Comparison of ENCODE assay signal across 26 cellular contexts in the genomic region with DNA sequence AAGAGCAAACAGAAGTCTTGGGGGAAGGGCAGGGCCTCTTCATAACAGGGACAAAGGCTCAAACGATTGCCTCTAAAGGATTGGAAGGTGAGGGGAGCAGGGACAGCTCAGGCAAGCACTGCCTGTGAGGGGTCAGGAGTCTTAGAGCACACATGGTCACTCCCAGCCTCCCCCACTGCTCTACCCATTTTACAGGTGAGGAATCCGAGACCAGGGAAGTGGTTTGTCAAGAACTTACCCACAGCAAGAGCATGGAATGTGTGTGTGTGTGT. TPM values are rescaled to one million over a fixed set of nuclear protein-coding genes. Genes with fewer than 3 reads are reported as not detected.
DNase-seq lines count a peak whose midpoint lies in the region; TF ChIP-seq lines count a peak whose summit lies in the region.
"Had no signal": no experiment of that assay in that cellular context is flagged by ENCODE, and none has a peak within 500 bp of the region (broad histone marks: within the 10 kb centered on the region; RNA-seq: fewer than 3 reads in every experiment).

No MANE protein-coding gene starts in this region.

- no CpG with 5 or more reads among the region's 2 CpGs for WGBS in mesendoderm (ENCODE audit: extremely low coverage, insufficient coverage, low lambda C conversion rate)
- WGBS in spleen, 5 donors, result 64 to 81% (median 76%) methylated on average over 2 of the region's 2 CpGs

- H3K27me3 ChIP-seq in mesendoderm (ENCODE audit: insufficient read depth, low read length, poor library complexity) (no peaks in the 10 kb centered on the region), spleen (replicated peaks in 1 of 7) (peaks cover 0 to 31% (median 4%) of the 10 kb centered on the region in 7 donors)
- H3K27me3 ChIP-seq: BLaER1 treated with 17β-estradiol and CSF1 and Interleukin-3, amounts not matched to agents 10 nM and 100 nM had no signal

- H3K27ac ChIP-seq in VCaP (peak overlapping the region; percentile 92; the same call in 1 of the 2 replicates), mesendoderm (ENCODE audit: low read depth, low read length) (no peak overlapping the region), spleen (no peak overlapping the region)
- H3K27ac ChIP-seq: HL-60, SJCRH30 had no signal

- H3K4ac ChIP-seq in mesendoderm (ENCODE audit: low read depth, low read length), result no peak overlapping the region

- H2BK15ac ChIP-seq in mesendoderm (replicated peaks; ENCODE audit: low read depth), result no peak overlapping the region

- DNase-seq in activated CD8-positive, alpha-beta memory T cell treated with anti-CD3 and anti-CD28 coated beads for 24 hours, result peak; percentile 37
- no peak for DNase-seq in activated CD8-positive, alpha-beta memory T cell treated with anti-CD3 and anti-CD28 coated beads, Interleukin-2, amount 50 U/mL, for 4 hours
- no peak for DNase-seq in mesendoderm
- peak; percentile 22 for DNase-seq in spleen
- no peak for DNase-seq in stimulated activated CD4-positive, alpha-beta T cell treated with anti-CD3 and anti-CD28 coated beads, Interleukin-2, amount 100 ng/mL, for 24 hours
- DNase-seq in NCI-H345 (lab: John Stamatoyannopoulos, UW), result no peak
- DNase-seq: CD4-positive, alpha-beta T cell; DMS79; EL; GDM1; GOT3; NCI-H1092; NCI-H1417 treated with DMSO at 0.1 percent for 48 hours; NCI-H1694 treated with DMSO at 0.1 percent for 48 hours; NCI-H2081; NCI-H2227 treated with DMSO at 0.1 percent for 48 hours; NCI-H510A; NCI-H748 treated with DMSO at 0.1 percent for 48 hours; NK-92 treated with Interleukin-12 subunit alpha and Interleukin-12 subunit beta, amount 100 ng/mL, for 24 hours; PC-3; SJCRH30 had no signal

- TF ChIP-seq POLR2A in spleen (IDR thresholded peaks at IDR 0.05), result no peak

- H3K4me2 ChIP-seq in mesendoderm (ENCODE audit: low read length), result no peak overlapping the region

- H3K9ac ChIP-seq in mesendoderm (ENCODE audit: low read length), result no peak overlapping the region
- H3K9ac ChIP-seq: BLaER1 treated with 17β-estradiol and CSF1 and Interleukin-3, amounts not matched to agents 10 nM and 100 nM had no signal

- no peak overlapping the region for H3K18ac ChIP-seq in mesendoderm (ENCODE audit: low read length)

- H3K4me1 ChIP-seq in mesendoderm (ENCODE audit: control insufficient read depth, low read depth, low read length) (peaks cover 8% of the 10 kb centered on the region), spleen (peaks cover 0 to 25% (median 6%) of the 10 kb centered on the region in 6 donors)

- no peak overlapping the region for H2AK5ac ChIP-seq in mesendoderm (ENCODE audit: low read length)

- H2BK5ac ChIP-seq in mesendoderm (ENCODE audit: low read length), result no peak overlapping the region

- H3K36me3 ChIP-seq in mesendoderm (ENCODE audit: control insufficient read depth, insufficient read depth, low read length), result no peaks in the 10 kb centered on the region
- no peaks in the 10 kb centered on the region for H3K36me3 ChIP-seq in spleen
- H3K36me3 ChIP-seq: BLaER1 treated with 17β-estradiol and CSF1 and Interleukin-3, amounts not matched to agents 10 nM and 100 nM; SJCRH30 had no signal

- no peak overlapping the region for H3K4me3 ChIP-seq in mesendoderm (ENCODE audit: low read length)
- no peak overlapping the region for H3K4me3 ChIP-seq in spleen
- H3K4me3 ChIP-seq: BLaER1 treated with 17β-estradiol and CSF1 and Interleukin-3, amounts not matched to agents 10 nM and 100 nM; GM12878; SJCRH30 had no signal

- H4K8ac ChIP-seq in mesendoderm (ENCODE audit: low read depth, low read length), result no peak overlapping the region

- H3K23ac ChIP-seq in mesendoderm (ENCODE audit: low read length), result peak overlapping the region; percentile 83

- TF ChIP-seq CTCF in VCaP (conservative IDR thresholded peaks at IDR 0.05), result no peak
- no peak for TF ChIP-seq CTCF in spleen (IDR thresholded peaks at IDR 0.05 in 8 of 11, conservative IDR thresholded peaks at IDR 0.05 in 3 of 11)

- H3K79me1 ChIP-seq in mesendoderm (ENCODE audit: low read length), result no peaks in the 10 kb centered on the region

- intact Hi-C loops in spleen (cut with DNase I; ENCODE audit: low total_unique reads), result no loop called here

- peak overlapping the region; percentile 12 for H3K56ac ChIP-seq in mesendoderm (ENCODE audit: low read length)

- H3K79me2 ChIP-seq in mesendoderm (ENCODE audit: control insufficient read depth, insufficient read depth, low read length), result no peaks in the 10 kb centered on the region

- H4K5ac ChIP-seq in mesendoderm (ENCODE audit: low read length), result no peak overlapping the region

- H2BK120ac ChIP-seq in mesendoderm (ENCODE audit: low read depth, low read length), result no peak overlapping the region

- peaks cover 0 to 4% (median 0%) of the 10 kb centered on the region in 8 donors for H3K9me3 ChIP-seq in spleen
- H3K9me3 ChIP-seq: SJCRH30 had no signal

RNA-seq across cellular contexts. Expression of a gene that starts 24.4 kb away (rescaled TPM):
- polyA plus RNA-seq in mesendoderm (2013, experiment 1 of 2), result 0.11 TPM
- polyA plus RNA-seq in mesendoderm (2013, experiment 2 of 2), result 0.11 TPM
- not detected for total RNA-seq in spleen
- polyA plus RNA-seq in spleen, result not detected
- total RNA-seq: CD4-positive, alpha-beta T cell; GM12878; PC-3; SJCRH30 had no signal
- polyA plus RNA-seq: AG04450, GM12878 had no signal

Comparison
In these comparisons a context has a peak if more than half of its experiments do, and no peak if none do; other contexts are left out.
1. DNase-seq: peak in activated CD8-positive, alpha-beta memory T cell treated with anti-CD3 and anti-CD28 coated beads for 24 hours (single experiment) and spleen (single experiment); none in activated CD8-positive, alpha-beta memory T cell treated with anti-CD3 and anti-CD28 coated beads, Interleukin-2, amount 50 U/mL, for 4 hours (single experiment), mesendoderm (single experiment), stimulated activated CD4-positive, alpha-beta T cell treated with anti-CD3 and anti-CD28 coated beads, Interleukin-2, amount 100 ng/mL, for 24 hours (0 of 2) and NCI-H345 (single experiment).